8 cellular contexts compared by ENCODE assay signal in genomic region chr1:200620273-200621131, GRCh38. TPM values are rescaled to one million over a fixed set of nuclear protein-coding genes. Genes with fewer than 3 reads are reported as not detected.
DNase-seq lines count a peak whose midpoint lies in the region; ATAC-seq lines count a peak whose summit lies in the region.

A gene with protein sequence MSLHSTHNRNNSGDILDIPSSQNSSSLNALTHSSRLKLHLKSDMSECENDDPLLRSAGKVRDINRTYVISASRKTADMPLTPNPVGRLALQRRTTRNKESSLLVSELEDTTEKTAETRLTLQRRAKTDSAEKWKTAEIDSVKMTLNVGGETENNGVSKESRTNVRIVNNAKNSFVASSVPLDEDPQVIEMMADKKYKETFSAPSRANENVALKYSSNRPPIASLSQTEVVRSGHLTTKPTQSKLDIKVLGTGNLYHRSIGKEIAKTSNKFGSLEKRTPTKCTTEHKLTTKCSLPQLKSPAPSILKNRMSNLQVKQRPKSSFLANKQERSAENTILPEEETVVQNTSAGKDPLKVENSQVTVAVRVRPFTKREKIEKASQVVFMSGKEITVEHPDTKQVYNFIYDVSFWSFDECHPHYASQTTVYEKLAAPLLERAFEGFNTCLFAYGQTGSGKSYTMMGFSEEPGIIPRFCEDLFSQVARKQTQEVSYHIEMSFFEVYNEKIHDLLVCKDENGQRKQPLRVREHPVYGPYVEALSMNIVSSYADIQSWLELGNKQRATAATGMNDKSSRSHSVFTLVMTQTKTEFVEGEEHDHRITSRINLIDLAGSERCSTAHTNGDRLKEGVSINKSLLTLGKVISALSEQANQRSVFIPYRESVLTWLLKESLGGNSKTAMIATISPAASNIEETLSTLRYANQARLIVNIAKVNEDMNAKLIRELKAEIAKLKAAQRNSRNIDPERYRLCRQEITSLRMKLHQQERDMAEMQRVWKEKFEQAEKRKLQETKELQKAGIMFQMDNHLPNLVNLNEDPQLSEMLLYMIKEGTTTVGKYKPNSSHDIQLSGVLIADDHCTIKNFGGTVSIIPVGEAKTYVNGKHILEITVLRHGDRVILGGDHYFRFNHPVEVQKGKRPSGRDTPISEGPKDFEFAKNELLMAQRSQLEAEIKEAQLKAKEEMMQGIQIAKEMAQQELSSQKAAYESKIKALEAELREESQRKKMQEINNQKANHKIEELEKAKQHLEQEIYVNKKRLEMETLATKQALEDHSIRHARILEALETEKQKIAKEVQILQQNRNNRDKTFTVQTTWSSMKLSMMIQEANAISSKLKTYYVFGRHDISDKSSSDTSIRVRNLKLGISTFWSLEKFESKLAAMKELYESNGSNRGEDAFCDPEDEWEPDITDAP (N-terminal part only) (minus strand): TSS chr1:200620751. CDS start chr1:200618723, 2,028 bp downstream.

- no peaks in the 10 kb centered on the region for H3K4me1 ChIP-seq in right cardiac atrium (ENCODE audit: control insufficient read depth, insufficient read depth, low read length)
- H3K4me1 ChIP-seq in rectal smooth muscle tissue (ENCODE audit: control insufficient read depth, insufficient read depth, low read length) = peaks cover 3% of the 10 kb centered on the region

- no peaks in the 10 kb centered on the region for H3K27me3 ChIP-seq in right cardiac atrium (ENCODE audit: control insufficient read depth, insufficient read depth)
- H3K27me3 ChIP-seq in rectal smooth muscle tissue (ENCODE audit: control insufficient read depth, insufficient read depth, low read length) = no peaks in the 10 kb centered on the region

- no peaks in the 10 kb centered on the region for H3K9me3 ChIP-seq in right cardiac atrium (ENCODE audit: control insufficient read depth, low read length)

- H3K9ac ChIP-seq in rectal smooth muscle tissue (ENCODE audit: low read length) = peak within 1 kb of the TSS; percentile 57

- under 1% methylated on average over 59 of the region's 59 CpGs for WGBS in right cardiac atrium

- DNase-seq in NCI-H1694 (lab: John Stamatoyannopoulos, UW) (peak; percentile 93), amniotic epithelial cell (ENCODE audit: low read depth) (peak; percentile 80), right cardiac atrium (peak; percentile 95 to 97 (median 96)), cerebellar nuclear complex (lab: John Stamatoyannopoulos, UW) (no peak)

- H3K4me3 ChIP-seq in right cardiac atrium (ENCODE audit: low read length) = peak within 1 kb of the TSS; percentile 65
- H3K4me3 ChIP-seq in rectal smooth muscle tissue (ENCODE audit: low read length) = peak within 1 kb of the TSS; percentile 89

- peak; percentile 96 for ATAC-seq in GM18498 (IDR thresholded peaks at IDR 0.05; ENCODE audit: unreplicated experiment)
- peak; percentile 96 for ATAC-seq in HG02885 (IDR thresholded peaks at IDR 0.05; ENCODE audit: poor library complexity, unreplicated experiment)
- peak; percentile 99 to 100 for ATAC-seq in right cardiac atrium

- H3K27ac ChIP-seq in right cardiac atrium (ENCODE audit: low read length) = no peak within 1 kb of the TSS
- no peak within 1 kb of the TSS for H3K27ac ChIP-seq in rectal smooth muscle tissue (ENCODE audit: low read depth, low read length)

- no peaks in the 10 kb centered on the region for H3K36me3 ChIP-seq in rectal smooth muscle tissue (ENCODE audit: control insufficient read depth, insufficient read depth, low read length)

- intact Hi-C loops in T-helper 1 cell treated with Interleukin-12 subunit alpha and Interleukin-12 subunit beta and Interleukin-4 antibody, amounts not matched to agents 30 ng/mL and 1 ng/mL, for 36 hours (cut with micrococcal nuclease) = loop anchor here (1.0 to 5.0 kb wide), 7 partner anchors 50 to 532 kb away; partner anchors contain the start of genes KIF21B, TMEM9 and ZNF281
- intact Hi-C loops in right cardiac atrium (cut with DNase I) = loop anchor here in 3 of 4 donors (5.0 to 10.0 kb wide), 3 partner anchors 167 to 184 kb away; no protein-coding TSS in a partner anchor

RNA-seq across cellular contexts. Expression of the gene that starts here (rescaled TPM):
- total RNA-seq in T-helper 1 cell treated with Interleukin-12 subunit alpha and Interleukin-12 subunit beta and Interleukin-4 antibody, amounts not matched to agents 30 ng/mL and 1 ng/mL, for 36 hours = 17.0 and 17.8 TPM in 2 replicates
- under 1 TPM; 0.08 to 0.37 (median 0.19) TPM for total RNA-seq in right cardiac atrium
- 0.02 TPM for polyA plus RNA-seq in right cardiac atrium

Comparison
In these comparisons a context has a peak if more than half of its experiments do, and no peak if none do; other contexts are left out.
1. RNA of the gene that starts here (total RNA-seq): 17.0 to 17.8 TPM in T-helper 1 cell treated with Interleukin-12 subunit alpha and Interleukin-12 subunit beta and Interleukin-4 antibody, amounts not matched to agents 30 ng/mL and 1 ng/mL, for 36 hours; 0.08 to 0.37 TPM in right cardiac atrium; every median in the first group is over 10 times any median in the second.
2. Peak in DNase-seq, ATAC-seq and H3K4me3 ChIP-seq in right cardiac atrium; RNA of the gene not detected or under 1 TPM.
3. DNase-seq: peak in NCI-H1694 (single experiment) and amniotic epithelial cell (single experiment); none in cerebellar nuclear complex (0 of 2).
4. Peak in every context shown above with its lines, with median percentiles within 50 percentile points of each other: ATAC-seq.